ENCODE assay signal across 1 cellular context in the genomic region with DNA sequence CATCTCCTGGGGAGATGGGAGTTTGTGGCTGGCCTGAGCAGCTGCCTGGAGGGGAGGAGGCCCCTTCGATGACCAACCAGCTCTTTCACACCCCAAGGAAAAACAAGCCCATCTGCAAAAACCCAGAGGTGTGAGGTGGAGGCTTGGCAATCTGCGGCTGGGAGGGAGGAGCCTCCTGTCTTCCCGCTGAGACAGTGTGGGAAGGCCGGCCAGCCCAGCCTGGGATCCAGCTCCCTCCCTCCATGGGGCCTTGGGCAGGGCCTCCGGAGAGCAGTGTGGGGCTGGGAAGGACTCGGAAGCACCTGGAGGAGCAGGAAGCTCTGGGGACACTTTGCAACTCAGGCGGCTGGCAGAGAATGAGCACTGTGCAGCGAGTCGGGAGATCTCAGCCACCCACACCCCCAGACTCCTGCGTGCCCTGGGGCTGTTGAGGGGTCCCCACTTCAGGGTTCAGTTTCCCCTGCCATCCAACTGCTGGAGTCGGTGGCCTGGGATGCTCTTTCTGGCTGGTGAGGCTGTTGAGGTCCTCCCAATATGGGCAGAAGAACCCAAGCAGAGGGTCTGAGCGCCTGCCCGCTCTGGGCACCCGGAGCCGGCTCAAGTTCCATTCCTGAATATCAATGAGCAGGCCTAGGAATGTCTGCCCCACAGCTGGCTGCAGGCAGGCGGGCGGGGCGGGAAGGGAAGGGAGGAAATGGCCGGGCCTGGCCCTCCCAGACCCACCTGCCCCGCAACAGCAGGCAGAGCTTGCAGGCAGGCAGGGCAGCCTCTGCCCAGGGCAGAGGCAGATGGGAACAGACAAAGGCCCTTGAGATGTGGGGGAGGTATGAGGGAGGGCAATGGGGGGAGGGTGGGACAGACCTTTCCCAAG.
TF ChIP-seq lines count a peak whose summit lies in the region.

No MANE protein-coding gene starts in this region.

TF ChIP-seq in H1, 55 proteins besides CTCF, POLR2A, EP300 and RAD21:
- TF ChIP-seq, protein P1, sequence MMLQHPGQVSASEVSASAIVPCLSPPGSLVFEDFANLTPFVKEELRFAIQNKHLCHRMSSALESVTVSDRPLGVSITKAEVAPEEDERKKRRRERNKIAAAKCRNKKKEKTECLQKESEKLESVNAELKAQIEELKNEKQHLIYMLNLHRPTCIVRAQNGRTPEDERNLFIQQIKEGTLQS (IDR thresholded peaks at IDR 0.05; ENCODE audit: insufficient read depth, low read depth, low read length) = no peak
- TF ChIP-seq JUND (IDR thresholded peaks at IDR 0.05; ENCODE audit: low read length) (no peak), SP1 (IDR thresholded peaks at IDR 0.05; ENCODE audit: low read depth, low read length) (0 out of 2 replicates have a peak, but pooled peaks have one; percentile 30), NRF1 (IDR thresholded peaks at IDR 0.05; ENCODE audit: low read depth, low read length) (no peak), KDM4A (IDR thresholded peaks at IDR 0.05; ENCODE audit: low read depth, low read length, severe bottlenecking) (peak; percentile 13), POU5F1 (IDR thresholded peaks at IDR 0.05; ENCODE audit: low read depth, low read length) (no peak), FOSL1 (IDR thresholded peaks at IDR 0.05; ENCODE audit: insufficient read depth, low read depth, low read length) (no peak), EGR1 (IDR thresholded peaks at IDR 0.05; ENCODE audit: borderline replicate concordance, low read depth, low read length) (no peak), KDM5A (IDR thresholded peaks at IDR 0.05; ENCODE audit: low read length) (no peak), EZH2 (IDR thresholded peaks at IDR 0.05; ENCODE audit: low read depth, low read length, severe bottlenecking) (no peak), TAF1 (IDR thresholded peaks at IDR 0.05; ENCODE audit: low read depth, low read length) (0 out of 2 replicates have a peak, but pooled peaks have one; percentile 14), ASH2L (IDR thresholded peaks at IDR 0.05; ENCODE audit: low read length) (peak; percentile 64), RXRA (IDR thresholded peaks at IDR 0.05; ENCODE audit: insufficient read depth, low read depth, low read length) (no peak), RBBP5 (IDR thresholded peaks at IDR 0.05; ENCODE audit: borderline replicate concordance, low read depth, low read length) (peak; percentile 97), YY1 (IDR thresholded peaks at IDR 0.05; ENCODE audit: low read depth, low read length) (peak; percentile 86), KDM1A (IDR thresholded peaks at IDR 0.05; ENCODE audit: borderline replicate concordance, low read length) (no peak; the same call in 1 of the 2 replicates), CHD1 (IDR thresholded peaks at IDR 0.05; ENCODE audit: low read depth, low read length) (no peak), ZNF274 (IDR thresholded peaks at IDR 0.05; ENCODE audit: borderline replicate concordance, extremely low read depth, low read length) (no peak), HDAC6 (IDR thresholded peaks at IDR 0.05; ENCODE audit: low read depth, low read length) (no peak), SUZ12 (IDR thresholded peaks at IDR 0.05; ENCODE audit: low read length) (no peak), GTF2F1 (IDR thresholded peaks at IDR 0.05; ENCODE audit: borderline replicate concordance, low read depth, low read length) (no peak), SIRT6 (IDR thresholded peaks at IDR 0.05; ENCODE audit: low read length) (no peak), CBX8 (IDR thresholded peaks at IDR 0.05; ENCODE audit: borderline replicate concordance, low read depth, low read length) (no peak), MAFK (IDR thresholded peaks at IDR 0.05; ENCODE audit: low read depth, low read length) (no peak), NANOG (IDR thresholded peaks at IDR 0.05; ENCODE audit: insufficient read depth, low read depth, low read length, poor library complexity, severe bottlenecking) (no peak), HDAC2 (IDR thresholded peaks at IDR 0.05; ENCODE audit: borderline replicate concordance in 1 of 2, low read depth in 2 of 2, low read length in 2 of 2) (peak in 1 of 2 experiments; percentile 37; a peak in 1 of 4 replicates), CEBPB (IDR thresholded peaks at IDR 0.05; ENCODE audit: low read depth, low read length) (no peak), GABPA (IDR thresholded peaks at IDR 0.05; ENCODE audit: borderline replicate concordance, insufficient read depth, low read length) (no peak), JUN (IDR thresholded peaks at IDR 0.05; ENCODE audit: low read depth, low read length) (no peak), CREB1 (IDR thresholded peaks at IDR 0.05) (no peak), TBP (IDR thresholded peaks at IDR 0.05; ENCODE audit: low read depth, low read length) (no peak), PHF8 (conservative IDR thresholded peaks at IDR 0.05; ENCODE audit: low read depth, low read length) (no peak), SP4 (IDR thresholded peaks at IDR 0.05; ENCODE audit: low read length) (no peak), TCF12 (IDR thresholded peaks at IDR 0.05; ENCODE audit: low read depth, low read length) (peak; percentile 44; the same call in 1 of the 2 replicates), SP2 (IDR thresholded peaks at IDR 0.05; ENCODE audit: low read length) (no peak), CBX5 (IDR thresholded peaks at IDR 0.05; ENCODE audit: low read depth, low read length) (no peak), BCL11A (IDR thresholded peaks at IDR 0.05; ENCODE audit: low read depth in 2 of 2, low read length in 2 of 2) (no peak), SAP30 (IDR thresholded peaks at IDR 0.05; ENCODE audit: insufficient read depth, insufficient replicate concordance, low read length) (no peak), TEAD4 (IDR thresholded peaks at IDR 0.05; ENCODE audit: low read depth, low read length) (peak; percentile 95), TAF7 (optimal IDR thresholded peaks at IDR 0.05; ENCODE audit: borderline replicate concordance, low read depth, low read length) (no peak), CHD2 (IDR thresholded peaks at IDR 0.05; ENCODE audit: low read length) (no peak), SIN3A (conservative IDR thresholded peaks at IDR 0.05 in 1 of 2, IDR thresholded peaks at IDR 0.05 in 1 of 2; ENCODE audit: low read depth in 1 of 2, low read length in 2 of 2) (no peak; a peak in 1 of 4 replicates), BACH1 (IDR thresholded peaks at IDR 0.05; ENCODE audit: low read length) (no peak), CTBP2 (IDR thresholded peaks at IDR 0.05; ENCODE audit: borderline replicate concordance, insufficient read depth, insufficient read length, low read length) (no peak), RFX5 (IDR thresholded peaks at IDR 0.05; ENCODE audit: borderline replicate concordance, low read depth, low read length) (no peak), RNF2 (IDR thresholded peaks at IDR 0.05; ENCODE audit: borderline replicate concordance, low read depth, low read length, missing control alignments, poor library complexity, severe bottlenecking) (no peak), SIX5 (IDR thresholded peaks at IDR 0.05; ENCODE audit: low read depth, low read length) (no peak), POLR2AphosphoS5 (IDR thresholded peaks at IDR 0.05; ENCODE audit: low read depth, low read length) (no peak), SRF (IDR thresholded peaks at IDR 0.05; ENCODE audit: low read depth, low read length) (0 out of 2 replicates have a peak, but pooled peaks have one; percentile 21), BRCA1 (IDR thresholded peaks at IDR 0.05; ENCODE audit: low read depth, low read length) (no peak)
- TF ChIP-seq, protein P2, sequence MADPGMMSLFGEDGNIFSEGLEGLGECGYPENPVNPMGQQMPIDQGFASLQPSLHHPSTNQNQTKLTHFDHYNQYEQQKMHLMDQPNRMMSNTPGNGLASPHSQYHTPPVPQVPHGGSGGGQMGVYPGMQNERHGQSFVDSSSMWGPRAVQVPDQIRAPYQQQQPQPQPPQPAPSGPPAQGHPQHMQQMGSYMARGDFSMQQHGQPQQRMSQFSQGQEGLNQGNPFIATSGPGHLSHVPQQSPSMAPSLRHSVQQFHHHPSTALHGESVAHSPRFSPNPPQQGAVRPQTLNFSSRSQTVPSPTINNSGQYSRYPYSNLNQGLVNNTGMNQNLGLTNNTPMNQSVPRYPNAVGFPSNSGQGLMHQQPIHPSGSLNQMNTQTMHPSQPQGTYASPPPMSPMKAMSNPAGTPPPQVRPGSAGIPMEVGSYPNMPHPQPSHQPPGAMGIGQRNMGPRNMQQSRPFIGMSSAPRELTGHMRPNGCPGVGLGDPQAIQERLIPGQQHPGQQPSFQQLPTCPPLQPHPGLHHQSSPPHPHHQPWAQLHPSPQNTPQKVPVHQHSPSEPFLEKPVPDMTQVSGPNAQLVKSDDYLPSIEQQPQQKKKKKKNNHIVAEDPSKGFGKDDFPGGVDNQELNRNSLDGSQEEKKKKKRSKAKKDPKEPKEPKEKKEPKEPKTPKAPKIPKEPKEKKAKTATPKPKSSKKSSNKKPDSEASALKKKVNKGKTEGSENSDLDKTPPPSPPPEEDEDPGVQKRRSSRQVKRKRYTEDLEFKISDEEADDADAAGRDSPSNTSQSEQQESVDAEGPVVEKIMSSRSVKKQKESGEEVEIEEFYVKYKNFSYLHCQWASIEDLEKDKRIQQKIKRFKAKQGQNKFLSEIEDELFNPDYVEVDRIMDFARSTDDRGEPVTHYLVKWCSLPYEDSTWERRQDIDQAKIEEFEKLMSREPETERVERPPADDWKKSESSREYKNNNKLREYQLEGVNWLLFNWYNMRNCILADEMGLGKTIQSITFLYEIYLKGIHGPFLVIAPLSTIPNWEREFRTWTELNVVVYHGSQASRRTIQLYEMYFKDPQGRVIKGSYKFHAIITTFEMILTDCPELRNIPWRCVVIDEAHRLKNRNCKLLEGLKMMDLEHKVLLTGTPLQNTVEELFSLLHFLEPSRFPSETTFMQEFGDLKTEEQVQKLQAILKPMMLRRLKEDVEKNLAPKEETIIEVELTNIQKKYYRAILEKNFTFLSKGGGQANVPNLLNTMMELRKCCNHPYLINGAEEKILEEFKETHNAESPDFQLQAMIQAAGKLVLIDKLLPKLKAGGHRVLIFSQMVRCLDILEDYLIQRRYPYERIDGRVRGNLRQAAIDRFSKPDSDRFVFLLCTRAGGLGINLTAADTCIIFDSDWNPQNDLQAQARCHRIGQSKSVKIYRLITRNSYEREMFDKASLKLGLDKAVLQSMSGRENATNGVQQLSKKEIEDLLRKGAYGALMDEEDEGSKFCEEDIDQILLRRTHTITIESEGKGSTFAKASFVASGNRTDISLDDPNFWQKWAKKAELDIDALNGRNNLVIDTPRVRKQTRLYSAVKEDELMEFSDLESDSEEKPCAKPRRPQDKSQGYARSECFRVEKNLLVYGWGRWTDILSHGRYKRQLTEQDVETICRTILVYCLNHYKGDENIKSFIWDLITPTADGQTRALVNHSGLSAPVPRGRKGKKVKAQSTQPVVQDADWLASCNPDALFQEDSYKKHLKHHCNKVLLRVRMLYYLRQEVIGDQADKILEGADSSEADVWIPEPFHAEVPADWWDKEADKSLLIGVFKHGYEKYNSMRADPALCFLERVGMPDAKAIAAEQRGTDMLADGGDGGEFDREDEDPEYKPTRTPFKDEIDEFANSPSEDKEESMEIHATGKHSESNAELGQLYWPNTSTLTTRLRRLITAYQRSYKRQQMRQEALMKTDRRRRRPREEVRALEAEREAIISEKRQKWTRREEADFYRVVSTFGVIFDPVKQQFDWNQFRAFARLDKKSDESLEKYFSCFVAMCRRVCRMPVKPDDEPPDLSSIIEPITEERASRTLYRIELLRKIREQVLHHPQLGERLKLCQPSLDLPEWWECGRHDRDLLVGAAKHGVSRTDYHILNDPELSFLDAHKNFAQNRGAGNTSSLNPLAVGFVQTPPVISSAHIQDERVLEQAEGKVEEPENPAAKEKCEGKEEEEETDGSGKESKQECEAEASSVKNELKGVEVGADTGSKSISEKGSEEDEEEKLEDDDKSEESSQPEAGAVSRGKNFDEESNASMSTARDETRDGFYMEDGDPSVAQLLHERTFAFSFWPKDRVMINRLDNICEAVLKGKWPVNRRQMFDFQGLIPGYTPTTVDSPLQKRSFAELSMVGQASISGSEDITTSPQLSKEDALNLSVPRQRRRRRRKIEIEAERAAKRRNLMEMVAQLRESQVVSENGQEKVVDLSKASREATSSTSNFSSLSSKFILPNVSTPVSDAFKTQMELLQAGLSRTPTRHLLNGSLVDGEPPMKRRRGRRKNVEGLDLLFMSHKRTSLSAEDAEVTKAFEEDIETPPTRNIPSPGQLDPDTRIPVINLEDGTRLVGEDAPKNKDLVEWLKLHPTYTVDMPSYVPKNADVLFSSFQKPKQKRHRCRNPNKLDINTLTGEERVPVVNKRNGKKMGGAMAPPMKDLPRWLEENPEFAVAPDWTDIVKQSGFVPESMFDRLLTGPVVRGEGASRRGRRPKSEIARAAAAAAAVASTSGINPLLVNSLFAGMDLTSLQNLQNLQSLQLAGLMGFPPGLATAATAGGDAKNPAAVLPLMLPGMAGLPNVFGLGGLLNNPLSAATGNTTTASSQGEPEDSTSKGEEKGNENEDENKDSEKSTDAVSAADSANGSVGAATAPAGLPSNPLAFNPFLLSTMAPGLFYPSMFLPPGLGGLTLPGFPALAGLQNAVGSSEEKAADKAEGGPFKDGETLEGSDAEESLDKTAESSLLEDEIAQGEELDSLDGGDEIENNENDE (IDR thresholded peaks at IDR 0.05; ENCODE audit: insufficient replicate concordance, low read length) = no peak
- TF ChIP-seq, protein P3, sequence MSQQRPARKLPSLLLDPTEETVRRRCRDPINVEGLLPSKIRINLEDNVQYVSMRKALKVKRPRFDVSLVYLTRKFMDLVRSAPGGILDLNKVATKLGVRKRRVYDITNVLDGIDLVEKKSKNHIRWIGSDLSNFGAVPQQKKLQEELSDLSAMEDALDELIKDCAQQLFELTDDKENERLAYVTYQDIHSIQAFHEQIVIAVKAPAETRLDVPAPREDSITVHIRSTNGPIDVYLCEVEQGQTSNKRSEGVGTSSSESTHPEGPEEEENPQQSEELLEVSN (IDR thresholded peaks at IDR 0.05) = peak; percentile 74
- TF ChIP-seq, protein P4, sequence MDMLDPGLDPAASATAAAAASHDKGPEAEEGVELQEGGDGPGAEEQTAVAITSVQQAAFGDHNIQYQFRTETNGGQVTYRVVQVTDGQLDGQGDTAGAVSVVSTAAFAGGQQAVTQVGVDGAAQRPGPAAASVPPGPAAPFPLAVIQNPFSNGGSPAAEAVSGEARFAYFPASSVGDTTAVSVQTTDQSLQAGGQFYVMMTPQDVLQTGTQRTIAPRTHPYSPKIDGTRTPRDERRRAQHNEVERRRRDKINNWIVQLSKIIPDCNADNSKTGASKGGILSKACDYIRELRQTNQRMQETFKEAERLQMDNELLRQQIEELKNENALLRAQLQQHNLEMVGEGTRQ (IDR thresholded peaks at IDR 0.05; ENCODE audit: low read length) = no peak
- TF ChIP-seq, protein P5, sequence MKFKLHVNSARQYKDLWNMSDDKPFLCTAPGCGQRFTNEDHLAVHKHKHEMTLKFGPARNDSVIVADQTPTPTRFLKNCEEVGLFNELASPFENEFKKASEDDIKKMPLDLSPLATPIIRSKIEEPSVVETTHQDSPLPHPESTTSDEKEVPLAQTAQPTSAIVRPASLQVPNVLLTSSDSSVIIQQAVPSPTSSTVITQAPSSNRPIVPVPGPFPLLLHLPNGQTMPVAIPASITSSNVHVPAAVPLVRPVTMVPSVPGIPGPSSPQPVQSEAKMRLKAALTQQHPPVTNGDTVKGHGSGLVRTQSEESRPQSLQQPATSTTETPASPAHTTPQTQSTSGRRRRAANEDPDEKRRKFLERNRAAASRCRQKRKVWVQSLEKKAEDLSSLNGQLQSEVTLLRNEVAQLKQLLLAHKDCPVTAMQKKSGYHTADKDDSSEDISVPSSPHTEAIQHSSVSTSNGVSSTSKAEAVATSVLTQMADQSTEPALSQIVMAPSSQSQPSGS (IDR thresholded peaks at IDR 0.05; ENCODE audit: low read length) = no peak
- TF ChIP-seq, protein P6, sequence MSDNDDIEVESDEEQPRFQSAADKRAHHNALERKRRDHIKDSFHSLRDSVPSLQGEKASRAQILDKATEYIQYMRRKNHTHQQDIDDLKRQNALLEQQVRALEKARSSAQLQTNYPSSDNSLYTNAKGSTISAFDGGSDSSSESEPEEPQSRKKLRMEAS (IDR thresholded peaks at IDR 0.05) = peak; percentile 69
